Comparison of ENCODE assay signal across 11 cellular contexts in the genomic region with DNA sequence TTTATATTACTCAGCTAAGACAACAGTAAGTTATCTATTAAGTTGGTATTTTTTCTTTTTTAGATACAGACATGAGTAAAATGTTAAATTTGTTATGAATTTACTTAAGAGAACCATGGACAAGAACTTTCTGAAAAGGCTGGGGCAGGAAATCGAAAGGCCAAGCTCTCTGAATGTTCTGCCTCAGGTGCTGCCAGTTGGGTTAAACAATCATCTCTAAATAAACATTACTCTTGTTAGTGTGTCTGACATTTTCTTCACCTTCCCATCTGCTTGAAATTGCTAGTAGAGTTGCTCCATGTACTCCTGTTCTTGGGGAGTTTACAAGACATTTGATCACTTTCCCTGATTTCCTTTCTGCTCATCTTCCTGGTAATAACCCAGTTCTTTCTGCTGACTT.
DNase-seq lines count a peak whose midpoint lies in the region; ATAC-seq, FAIRE-seq and TF ChIP-seq lines count a peak whose summit lies in the region.
"Had no signal": no experiment of that assay in that cellular context is flagged by ENCODE, and none has a peak within 500 bp of the region (broad histone marks: within the 10 kb centered on the region; RNA-seq: fewer than 3 reads in every experiment).

No MANE protein-coding gene starts in this region.

- POLR2A ChIA-PET in A673 (lab: Charles Lee; ENCODE audit: low non-redundant PET) (interaction anchor here (0.7 kb wide), 1 partner anchor 35 kb away, joined by 3 read pairs; no protein-coding TSS in a partner anchor), HepG2 (lab: Yijun Ruan, JAX) (no interaction called here)

- H2AFZ ChIP-seq in HepG2 (ENCODE audit: low read length), result no peak overlapping the region

- H4K20me1 ChIP-seq in HepG2 (ENCODE audit: insufficient read depth, low read length), result no peaks in the 10 kb centered on the region

- peaks cover 7% of the 10 kb centered on the region for H3K9me3 ChIP-seq in A673 (ENCODE audit: low read depth, low read length, poor library complexity, severe bottlenecking)
- H3K9me3 ChIP-seq in HepG2 (ENCODE audit: low read length), result peaks cover 29% of the 10 kb centered on the region

- TF ChIP-seq POLR2A in NB4 (IDR thresholded peaks at IDR 0.05; ENCODE audit: extremely low read depth, insufficient read length) (no peak), HepG2 (IDR thresholded peaks at IDR 0.05; ENCODE audit: insufficient read depth in 1 of 2, low read depth in 2 of 2, low read length in 2 of 2) (no peak)

- intact Hi-C loops in A673 (cut with micrococcal nuclease; ENCODE audit: unreplicated experiment), result no loop called here
- intact Hi-C loops in HepG2 (cut with micrococcal nuclease; ENCODE audit: unreplicated experiment), result no loop called here

- DNase-seq in A673 (ENCODE audit: low spot score) (peak; percentile 5), NB4 (ENCODE audit: low read depth) (peak; percentile 61), NCI-H146 (lab: John Stamatoyannopoulos, UW) (no peak), NCI-H2171 (lab: John Stamatoyannopoulos, UW) (no peak), foreskin keratinocyte (no peak), HepG2 (ENCODE audit: low spot score) (no peak)
- DNase-seq: left ventricle myocardium superior, NCI-H1417 treated with DMSO at 0.1 percent for 48 hours had no signal

- no peak overlapping the region for H3K4me3 ChIP-seq in A673 (ENCODE audit: low read depth, low read length, poor library complexity, severe bottlenecking)
- no peak overlapping the region for H3K4me3 ChIP-seq in NB4 (ENCODE audit: low read depth, low read length)
- H3K4me3 ChIP-seq in HepG2 (replicated peaks in 1 of 3; ENCODE audit: insufficient read depth in 1 of 3, low read depth in 2 of 3, low read length in 3 of 3), result no peak overlapping the region

- in situ Hi-C loops in HepG2 (cut with HindIII; ENCODE audit: extremely low pct_ligation_motif_present, low pct_unique_long_range_greater_than_20kb), result no loop called here

- no peak for FAIRE-seq in HepG2 (lab: Jason Lieb, UNC)
- FAIRE-seq: astrocyte had no signal

- no peak overlapping the region for H3K9ac ChIP-seq in HepG2 (ENCODE audit: insufficient read depth, low read depth, low read length)

- H3K27me3 ChIP-seq in A673 (replicated peaks; ENCODE audit: insufficient read depth, low read depth, low read length, poor library complexity), result no peaks in the 10 kb centered on the region
- H3K27me3 ChIP-seq in foreskin keratinocyte, result no peaks in the 10 kb centered on the region
- no peaks in the 10 kb centered on the region for H3K27me3 ChIP-seq in HepG2 (ENCODE audit: control insufficient read depth in 1 of 2, insufficient read depth in 2 of 2, low read length in 2 of 2)

- no peak overlapping the region for H3K4me2 ChIP-seq in HepG2 (ENCODE audit: low read depth, low read length)

- TF ChIP-seq RAD21 in HepG2 (CRISPR knock-in tag; IDR thresholded peaks at IDR 0.05), result no peak

- H3K36me3 ChIP-seq in A673 (ENCODE audit: insufficient read depth, low read length, poor library complexity, severe bottlenecking) (no peaks in the 10 kb centered on the region), HepG2 (replicated peaks in 1 of 2; ENCODE audit: control insufficient read depth in 1 of 2, insufficient read depth in 2 of 2, low read length in 2 of 2) (no peaks in the 10 kb centered on the region)

- 3% methylated on average over 1 of the region's 1 CpG for WGBS in HepG2 (ENCODE audit: low lambda C conversion rate)

- no peaks in the 10 kb centered on the region for H3K79me2 ChIP-seq in HepG2 (ENCODE audit: insufficient read depth, low read length)

- peak; percentile 50 for ATAC-seq in GM19043 (IDR thresholded peaks at IDR 0.05; ENCODE audit: low read depth, unreplicated experiment)
- peak; percentile 30 for ATAC-seq in HG02885 (IDR thresholded peaks at IDR 0.05; ENCODE audit: poor library complexity, unreplicated experiment)
- ATAC-seq in foreskin keratinocyte, result no peak
- ATAC-seq in HepG2, result no peak
- ATAC-seq: left ventricle myocardium superior had no signal

- TF ChIP-seq CTCF in A673 (conservative IDR thresholded peaks at IDR 0.05; ENCODE audit: low read depth, low read length), result no peak
- TF ChIP-seq CTCF in NB4 (IDR thresholded peaks at IDR 0.05; ENCODE audit: low read depth, low read length), result no peak
- no peak for TF ChIP-seq CTCF in foreskin keratinocyte (conservative IDR thresholded peaks at IDR 0.05)
- TF ChIP-seq CTCF in HepG2 (CRISPR knock-in tag; IDR thresholded peaks at IDR 0.05), result no peak

- BruUV-seq in A673 (replicated peaks; lab: Mats Ljungman, UMichigan) (no TSS peak), HepG2 (replicated peaks; lab: Mats Ljungman, UMichigan) (no TSS peak)

- H3K4me1 ChIP-seq in A673 (ENCODE audit: insufficient read depth, low read length, poor library complexity, severe bottlenecking) (peaks cover 23% of the 10 kb centered on the region), foreskin keratinocyte (peaks cover 4% of the 10 kb centered on the region), HepG2 (ENCODE audit: insufficient read depth, low read length) (no peaks in the 10 kb centered on the region)

- H3K27ac ChIP-seq in A673 (ENCODE audit: low read depth, low read length, poor library complexity, severe bottlenecking), result peak overlapping the region; percentile 74
- H3K27ac ChIP-seq in foreskin keratinocyte, result no peak overlapping the region
- no peak overlapping the region for H3K27ac ChIP-seq in HepG2 (ENCODE audit: extremely low read length, insufficient read depth, low read length)

- TF ChIP-seq EP300 in HepG2 (IDR thresholded peaks at IDR 0.05; ENCODE audit: low read depth in 2 of 2, low read length in 2 of 2) (no peak), HepG2 (CRISPR knock-in tag; IDR thresholded peaks at IDR 0.05; ENCODE audit: borderline replicate concordance) (no peak)

- CTCF ChIA-PET in A673 (lab: Charles Lee), result no interaction called here
- CTCF ChIA-PET in HepG2 (lab: Yijun Ruan, JAX; ENCODE audit: low intra/inter-chr PET ratio, low total read pairs), result no interaction called here

TF ChIP-seq in HepG2, 621 proteins besides CTCF, POLR2A, EP300 and RAD21 (continues in another document):
- TF ChIP-seq, protein P1, sequence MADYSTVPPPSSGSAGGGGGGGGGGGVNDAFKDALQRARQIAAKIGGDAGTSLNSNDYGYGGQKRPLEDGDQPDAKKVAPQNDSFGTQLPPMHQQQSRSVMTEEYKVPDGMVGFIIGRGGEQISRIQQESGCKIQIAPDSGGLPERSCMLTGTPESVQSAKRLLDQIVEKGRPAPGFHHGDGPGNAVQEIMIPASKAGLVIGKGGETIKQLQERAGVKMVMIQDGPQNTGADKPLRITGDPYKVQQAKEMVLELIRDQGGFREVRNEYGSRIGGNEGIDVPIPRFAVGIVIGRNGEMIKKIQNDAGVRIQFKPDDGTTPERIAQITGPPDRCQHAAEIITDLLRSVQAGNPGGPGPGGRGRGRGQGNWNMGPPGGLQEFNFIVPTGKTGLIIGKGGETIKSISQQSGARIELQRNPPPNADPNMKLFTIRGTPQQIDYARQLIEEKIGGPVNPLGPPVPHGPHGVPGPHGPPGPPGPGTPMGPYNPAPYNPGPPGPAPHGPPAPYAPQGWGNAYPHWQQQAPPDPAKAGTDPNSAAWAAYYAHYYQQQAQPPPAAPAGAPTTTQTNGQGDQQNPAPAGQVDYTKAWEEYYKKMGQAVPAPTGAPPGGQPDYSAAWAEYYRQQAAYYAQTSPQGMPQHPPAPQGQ (CRISPR knock-in tag; IDR thresholded peaks at IDR 0.05; ENCODE audit: borderline replicate concordance), result no peak
- TF ChIP-seq, protein P2, sequence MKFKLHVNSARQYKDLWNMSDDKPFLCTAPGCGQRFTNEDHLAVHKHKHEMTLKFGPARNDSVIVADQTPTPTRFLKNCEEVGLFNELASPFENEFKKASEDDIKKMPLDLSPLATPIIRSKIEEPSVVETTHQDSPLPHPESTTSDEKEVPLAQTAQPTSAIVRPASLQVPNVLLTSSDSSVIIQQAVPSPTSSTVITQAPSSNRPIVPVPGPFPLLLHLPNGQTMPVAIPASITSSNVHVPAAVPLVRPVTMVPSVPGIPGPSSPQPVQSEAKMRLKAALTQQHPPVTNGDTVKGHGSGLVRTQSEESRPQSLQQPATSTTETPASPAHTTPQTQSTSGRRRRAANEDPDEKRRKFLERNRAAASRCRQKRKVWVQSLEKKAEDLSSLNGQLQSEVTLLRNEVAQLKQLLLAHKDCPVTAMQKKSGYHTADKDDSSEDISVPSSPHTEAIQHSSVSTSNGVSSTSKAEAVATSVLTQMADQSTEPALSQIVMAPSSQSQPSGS (CRISPR knock-in tag; IDR thresholded peaks at IDR 0.05), result no peak
- TF ChIP-seq CCAR2 (optimal IDR thresholded peaks at IDR 0.05; ENCODE audit: low read depth, low read length), result no peak
- TF ChIP-seq, protein P3, sequence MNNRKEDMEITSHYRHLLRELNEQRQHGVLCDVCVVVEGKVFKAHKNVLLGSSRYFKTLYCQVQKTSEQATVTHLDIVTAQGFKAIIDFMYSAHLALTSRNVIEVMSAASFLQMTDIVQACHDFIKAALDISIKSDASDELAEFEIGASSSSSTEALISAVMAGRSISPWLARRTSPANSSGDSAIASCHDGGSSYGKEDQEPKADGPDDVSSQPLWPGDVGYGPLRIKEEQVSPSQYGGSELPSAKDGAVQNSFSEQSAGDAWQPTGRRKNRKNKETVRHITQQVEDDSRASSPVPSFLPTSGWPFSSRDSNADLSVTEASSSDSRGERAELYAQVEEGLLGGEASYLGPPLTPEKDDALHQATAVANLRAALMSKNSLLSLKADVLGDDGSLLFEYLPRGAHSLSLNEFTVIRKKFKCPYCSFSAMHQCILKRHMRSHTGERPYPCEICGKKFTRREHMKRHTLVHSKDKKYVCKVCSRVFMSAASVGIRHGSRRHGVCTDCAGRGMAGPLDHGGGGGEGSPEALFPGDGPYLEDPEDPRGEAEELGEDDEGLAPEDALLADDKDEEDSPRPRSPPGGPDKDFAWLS (CRISPR knock-in tag; IDR thresholded peaks at IDR 0.05; ENCODE audit: borderline replicate concordance), result no peak
- no peak for TF ChIP-seq HMGA1 (CRISPR knock-in tag; conservative IDR thresholded peaks at IDR 0.05)
- TF ChIP-seq ETV6 (CRISPR knock-in tag; conservative IDR thresholded peaks at IDR 0.05), result no peak
- TF ChIP-seq GZF1 (CRISPR knock-in tag; IDR thresholded peaks at IDR 0.05), result no peak
- TF ChIP-seq ZNF496 (CRISPR knock-in tag; IDR thresholded peaks at IDR 0.05; ENCODE audit: insufficient replicate concordance), result no peak

Comparison
In these comparisons a context has a peak if more than half of its experiments do, and no peak if none do; other contexts are left out.
1. DNase-seq: peak in A673 (single experiment) and NB4 (single experiment); none in NCI-H146 (single experiment), NCI-H2171 (single experiment), foreskin keratinocyte (0 of 2) and HepG2 (single experiment).
2. ATAC-seq: peak in GM19043 (single experiment) and HG02885 (single experiment); none in foreskin keratinocyte (single experiment) and HepG2 (single experiment).